In the genomic region with DNA sequence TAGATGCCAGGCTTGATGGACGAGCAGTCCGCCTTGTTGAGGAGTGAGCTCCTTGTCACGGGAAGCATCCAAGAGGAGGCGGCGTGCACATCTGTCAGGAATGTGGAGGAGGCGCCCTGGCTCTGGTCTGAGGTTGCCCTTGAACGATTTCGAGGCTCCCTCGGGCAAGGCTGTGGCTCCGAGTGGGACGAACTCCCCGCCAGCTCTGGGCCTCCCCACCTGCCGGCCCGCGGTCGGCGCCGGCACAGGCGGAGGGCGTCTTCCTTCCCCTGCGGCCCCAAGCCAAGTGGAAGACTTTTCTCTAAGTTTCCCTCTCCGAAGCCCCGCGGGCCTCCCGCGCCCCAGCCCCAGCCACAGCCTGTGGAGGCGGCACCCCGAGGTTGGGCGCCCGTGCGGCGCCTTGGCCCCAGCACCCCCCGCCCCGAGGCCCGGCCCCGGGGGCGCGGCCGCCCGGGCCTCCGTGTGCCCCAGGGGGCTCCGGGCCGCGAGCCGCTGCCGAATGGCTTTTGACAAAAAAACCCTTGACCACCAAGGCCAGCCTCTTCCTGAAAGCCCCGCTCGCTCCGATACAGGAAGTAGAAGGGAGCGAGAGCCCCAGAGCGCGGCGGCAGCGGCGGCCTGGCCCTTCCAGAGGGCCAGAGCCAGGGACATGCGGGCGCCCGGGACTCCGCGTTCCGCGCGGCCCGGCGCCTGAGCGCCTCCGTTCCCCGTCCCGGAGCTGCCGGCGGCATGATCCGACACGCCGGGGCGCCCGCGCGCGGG, we compare ENCODE assay signal across 1 cellular context.
TF ChIP-seq lines count a peak whose summit lies in the region.

A gene with protein sequence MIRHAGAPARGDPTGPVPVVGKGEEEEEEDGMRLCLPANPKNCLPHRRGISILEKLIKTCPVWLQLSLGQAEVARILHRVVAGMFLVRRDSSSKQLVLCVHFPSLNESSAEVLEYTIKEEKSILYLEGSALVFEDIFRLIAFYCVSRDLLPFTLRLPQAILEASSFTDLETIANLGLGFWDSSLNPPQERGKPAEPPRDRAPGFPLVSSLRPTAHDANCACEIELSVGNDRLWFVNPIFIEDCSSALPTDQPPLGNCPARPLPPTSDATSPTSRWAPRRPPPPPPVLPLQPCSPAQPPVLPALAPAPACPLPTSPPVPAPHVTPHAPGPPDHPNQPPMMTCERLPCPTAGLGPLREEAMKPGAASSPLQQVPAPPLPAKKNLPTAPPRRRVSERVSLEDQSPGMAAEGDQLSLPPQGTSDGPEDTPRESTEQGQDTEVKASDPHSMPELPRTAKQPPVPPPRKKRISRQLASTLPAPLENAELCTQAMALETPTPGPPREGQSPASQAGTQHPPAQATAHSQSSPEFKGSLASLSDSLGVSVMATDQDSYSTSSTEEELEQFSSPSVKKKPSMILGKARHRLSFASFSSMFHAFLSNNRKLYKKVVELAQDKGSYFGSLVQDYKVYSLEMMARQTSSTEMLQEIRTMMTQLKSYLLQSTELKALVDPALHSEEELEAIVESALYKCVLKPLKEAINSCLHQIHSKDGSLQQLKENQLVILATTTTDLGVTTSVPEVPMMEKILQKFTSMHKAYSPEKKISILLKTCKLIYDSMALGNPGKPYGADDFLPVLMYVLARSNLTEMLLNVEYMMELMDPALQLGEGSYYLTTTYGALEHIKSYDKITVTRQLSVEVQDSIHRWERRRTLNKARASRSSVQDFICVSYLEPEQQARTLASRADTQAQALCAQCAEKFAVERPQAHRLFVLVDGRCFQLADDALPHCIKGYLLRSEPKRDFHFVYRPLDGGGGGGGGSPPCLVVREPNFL (plus strand): TSS at position 578 of the 762 bp plus-strand sequence. CDS start 152 bp downstream, at position 730.

TF ChIP-seq in neural cell, 6 proteins besides CTCF, POLR2A, EP300 and RAD21:
- TF ChIP-seq, protein P1, sequence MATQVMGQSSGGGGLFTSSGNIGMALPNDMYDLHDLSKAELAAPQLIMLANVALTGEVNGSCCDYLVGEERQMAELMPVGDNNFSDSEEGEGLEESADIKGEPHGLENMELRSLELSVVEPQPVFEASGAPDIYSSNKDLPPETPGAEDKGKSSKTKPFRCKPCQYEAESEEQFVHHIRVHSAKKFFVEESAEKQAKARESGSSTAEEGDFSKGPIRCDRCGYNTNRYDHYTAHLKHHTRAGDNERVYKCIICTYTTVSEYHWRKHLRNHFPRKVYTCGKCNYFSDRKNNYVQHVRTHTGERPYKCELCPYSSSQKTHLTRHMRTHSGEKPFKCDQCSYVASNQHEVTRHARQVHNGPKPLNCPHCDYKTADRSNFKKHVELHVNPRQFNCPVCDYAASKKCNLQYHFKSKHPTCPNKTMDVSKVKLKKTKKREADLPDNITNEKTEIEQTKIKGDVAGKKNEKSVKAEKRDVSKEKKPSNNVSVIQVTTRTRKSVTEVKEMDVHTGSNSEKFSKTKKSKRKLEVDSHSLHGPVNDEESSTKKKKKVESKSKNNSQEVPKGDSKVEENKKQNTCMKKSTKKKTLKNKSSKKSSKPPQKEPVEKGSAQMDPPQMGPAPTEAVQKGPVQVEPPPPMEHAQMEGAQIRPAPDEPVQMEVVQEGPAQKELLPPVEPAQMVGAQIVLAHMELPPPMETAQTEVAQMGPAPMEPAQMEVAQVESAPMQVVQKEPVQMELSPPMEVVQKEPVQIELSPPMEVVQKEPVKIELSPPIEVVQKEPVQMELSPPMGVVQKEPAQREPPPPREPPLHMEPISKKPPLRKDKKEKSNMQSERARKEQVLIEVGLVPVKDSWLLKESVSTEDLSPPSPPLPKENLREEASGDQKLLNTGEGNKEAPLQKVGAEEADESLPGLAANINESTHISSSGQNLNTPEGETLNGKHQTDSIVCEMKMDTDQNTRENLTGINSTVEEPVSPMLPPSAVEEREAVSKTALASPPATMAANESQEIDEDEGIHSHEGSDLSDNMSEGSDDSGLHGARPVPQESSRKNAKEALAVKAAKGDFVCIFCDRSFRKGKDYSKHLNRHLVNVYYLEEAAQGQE (IDR thresholded peaks at IDR 0.05; ENCODE audit: borderline replicate concordance) = no peak
- TF ChIP-seq TAF1 (IDR thresholded peaks at IDR 0.05; ENCODE audit: low read depth) (no peak), SMC3 (conservative IDR thresholded peaks at IDR 0.05; ENCODE audit: poor library complexity) (no peak), POLR2AphosphoS5 (IDR thresholded peaks at IDR 0.05) (no peak), EZH2 (IDR thresholded peaks at IDR 0.05; ENCODE audit: borderline replicate concordance, insufficient read depth, low read length, poor library complexity, severe bottlenecking) (no peak), MXI1 (conservative IDR thresholded peaks at IDR 0.05; ENCODE audit: poor library complexity, severe bottlenecking) (no peak)
